2 cellular contexts compared by ENCODE assay signal in genomic region chr19:54208784-54209057, GRCh38.
TF ChIP-seq lines count a peak whose summit lies in the region.

No MANE protein-coding gene starts in this region.

TF ChIP-seq in PFSK-1, 5 proteins besides CTCF, POLR2A, EP300 and RAD21:
- TF ChIP-seq POLR2AphosphoS5 (IDR thresholded peaks at IDR 0.05; ENCODE audit: low read depth, low read length) (peak; percentile 72), SIN3A (IDR thresholded peaks at IDR 0.05; ENCODE audit: borderline replicate concordance, insufficient read depth, low read length) (no peak)
TF ChIP-seq in PFSK-1: peak in this region for 1.

TF ChIP-seq in H1, 55 proteins besides CTCF, POLR2A, EP300 and RAD21:
- 0 out of 4 replicates have a peak, but pooled peaks of 1 of the 2 experiments have one; percentile 22 for TF ChIP-seq SIN3A (conservative IDR thresholded peaks at IDR 0.05 in 1 of 2, IDR thresholded peaks at IDR 0.05 in 1 of 2; ENCODE audit: low read depth in 1 of 2, low read length in 2 of 2)
- no peak for TF ChIP-seq CHD1 (IDR thresholded peaks at IDR 0.05; ENCODE audit: low read depth, low read length)
